Comparison of ENCODE assay signal across 10 cellular contexts in genomic region chr19:47132522-47132852, GRCh38. TPM values are rescaled to one million over a fixed set of nuclear protein-coding genes. Genes with fewer than 3 reads are reported as not detected.
DNase-seq lines count a peak whose midpoint lies in the region; ATAC-seq and TF ChIP-seq lines count a peak whose summit lies in the region.
"Had no signal": no experiment of that assay in that cellular context is flagged by ENCODE, and none has a peak within 500 bp of the region (broad histone marks: within the 10 kb centered on the region; RNA-seq: fewer than 3 reads in every experiment).

No MANE protein-coding gene starts in this region.

- peaks cover 7% of the 10 kb centered on the region for H3K27me3 Mint-ChIP-seq in activated naive CD4-positive, alpha-beta T cell treated with anti-CD3 and anti-CD28 coated beads, Interleukin-2, amount 10 ng/mL, durations not matched to agents 7 days and 5 days
- peaks cover 16% of the 10 kb centered on the region for H3K27me3 Mint-ChIP-seq in glutamatergic neuron (ENCODE audit: unreplicated experiment)
- no peaks in the 10 kb centered on the region for H3K27me3 Mint-ChIP-seq in stimulated activated naive CD8-positive, alpha-beta T cell treated with anti-CD3 and anti-CD28 coated beads, Interleukin-15, amount 100 ng/mL, for 72 hours

- H3K36me3 ChIP-seq in SU-DHL-6 (ENCODE audit: low read length) = no peaks in the 10 kb centered on the region
- H3K36me3 ChIP-seq: right lobe of liver had no signal

- H2AFZ ChIP-seq in SU-DHL-6 (ENCODE audit: low read depth, low read length, severe bottlenecking) = no peak overlapping the region

- H3K4me3 ChIP-seq in SU-DHL-6 (ENCODE audit: insufficient read depth, low read length, poor library complexity, severe bottlenecking) = peak overlapping the region; percentile 98

- TF ChIP-seq CTCF in SU-DHL-6 (IDR thresholded peaks at IDR 0.05; ENCODE audit: insufficient read depth, low read length, poor library complexity, severe bottlenecking) = no peak
- TF ChIP-seq CTCF in glutamatergic neuron (IDR thresholded peaks at IDR 0.05; ENCODE audit: partially characterized antibody, unreplicated experiment) = no peak

- no peaks in the 10 kb centered on the region for H3F3A ChIP-seq in SU-DHL-6 (ENCODE audit: insufficient read depth)

- peak overlapping the region; percentile 63 for H3K4me2 ChIP-seq in SU-DHL-6 (ENCODE audit: low read depth, low read length, poor library complexity, severe bottlenecking)

- H3K27ac Mint-ChIP-seq in activated naive CD4-positive, alpha-beta T cell treated with anti-CD3 and anti-CD28 coated beads, Interleukin-2, amount 10 ng/mL, durations not matched to agents 7 days and 5 days = peak overlapping the region; percentile 60
- no peak overlapping the region for H3K27ac Mint-ChIP-seq in glutamatergic neuron (ENCODE audit: unreplicated experiment)
- H3K27ac Mint-ChIP-seq in stimulated activated naive CD8-positive, alpha-beta T cell treated with anti-CD3 and anti-CD28 coated beads, Interleukin-15, amount 100 ng/mL, for 72 hours = peak overlapping the region in 1 of 2 donors; percentile 87

- no peak overlapping the region for H3K27ac ChIP-seq in SU-DHL-6 (ENCODE audit: low read depth, low read length)
- H3K27ac ChIP-seq: right lobe of liver had no signal

- peaks cover 68% of the 10 kb centered on the region for H3K79me2 ChIP-seq in SU-DHL-6 (ENCODE audit: insufficient read depth, low read length)

- peak overlapping the region; percentile 98 for H3K4me3 Mint-ChIP-seq in activated naive CD4-positive, alpha-beta T cell treated with anti-CD3 and anti-CD28 coated beads, Interleukin-2, amount 10 ng/mL, durations not matched to agents 7 days and 5 days
- peak overlapping the region; percentile 100 for H3K4me3 Mint-ChIP-seq in glutamatergic neuron (ENCODE audit: unreplicated experiment)
- peak overlapping the region; percentile 99 to 100 for H3K4me3 Mint-ChIP-seq in stimulated activated naive CD8-positive, alpha-beta T cell treated with anti-CD3 and anti-CD28 coated beads, Interleukin-15, amount 100 ng/mL, for 72 hours

- H3K9ac ChIP-seq in SU-DHL-6 (ENCODE audit: low read length) = peak overlapping the region; percentile 99

- no peaks in the 10 kb centered on the region; the same call in 1 of the 2 replicates for H3K9me3 ChIP-seq in SU-DHL-6 (ENCODE audit: insufficient read depth, low read length)
- H3K9me3 ChIP-seq: right lobe of liver had no signal

- H3K9me2 ChIP-seq in SU-DHL-6 (replicated peaks; ENCODE audit: insufficient read depth, low read length) = no peaks in the 10 kb centered on the region

- peaks cover 45% of the 10 kb centered on the region for H3K36me3 Mint-ChIP-seq in activated naive CD4-positive, alpha-beta T cell treated with anti-CD3 and anti-CD28 coated beads, Interleukin-2, amount 10 ng/mL, durations not matched to agents 7 days and 5 days
- peaks cover 4% of the 10 kb centered on the region for H3K36me3 Mint-ChIP-seq in glutamatergic neuron (ENCODE audit: unreplicated experiment)

- H3K27me3 ChIP-seq in SU-DHL-6 (ENCODE audit: low read length) = no peaks in the 10 kb centered on the region
- H3K27me3 ChIP-seq: right lobe of liver had no signal

- peaks cover 3% of the 10 kb centered on the region for H3K9me3 Mint-ChIP-seq in activated naive CD4-positive, alpha-beta T cell treated with anti-CD3 and anti-CD28 coated beads, Interleukin-2, amount 10 ng/mL, durations not matched to agents 7 days and 5 days
- H3K9me3 Mint-ChIP-seq in glutamatergic neuron (ENCODE audit: unreplicated experiment) = peaks cover 10% of the 10 kb centered on the region
- peaks cover 4 to 9% of the 10 kb centered on the region in 2 donors for H3K9me3 Mint-ChIP-seq in stimulated activated naive CD8-positive, alpha-beta T cell treated with anti-CD3 and anti-CD28 coated beads, Interleukin-15, amount 100 ng/mL, for 72 hours

- H3K4me1 Mint-ChIP-seq in activated naive CD4-positive, alpha-beta T cell treated with anti-CD3 and anti-CD28 coated beads, Interleukin-2, amount 10 ng/mL, durations not matched to agents 7 days and 5 days = peaks cover 62% of the 10 kb centered on the region
- peaks cover 11% of the 10 kb centered on the region for H3K4me1 Mint-ChIP-seq in glutamatergic neuron (ENCODE audit: low read depth, unreplicated experiment)
- H3K4me1 Mint-ChIP-seq in stimulated activated naive CD8-positive, alpha-beta T cell treated with anti-CD3 and anti-CD28 coated beads, Interleukin-15, amount 100 ng/mL, for 72 hours = peaks cover 71% of the 10 kb centered on the region

- no peak for DNase-seq in activated naive CD4-positive, alpha-beta T cell treated with anti-CD3 and anti-CD28 coated beads, Interleukin-2, amount 10 ng/mL, durations not matched to agents 7 days and 5 days
- no peak for DNase-seq in activated naive CD4-positive, alpha-beta T cell (lab: John Stamatoyannopoulos, UW)
- DNase-seq in glutamatergic neuron (no peak), NCI-H526 (lab: John Stamatoyannopoulos, UW) (no peak), GM03348 (ENCODE audit: low spot score) (no peak), anterior cingulate cortex (lab: John Stamatoyannopoulos, UW) (no peak)
- no peak for DNase-seq in stimulated activated naive CD8-positive, alpha-beta T cell treated with anti-CD3 and anti-CD28 coated beads, Interleukin-15, amount 100 ng/mL, for 72 hours
- DNase-seq: kidney had no signal

- H4K20me1 ChIP-seq in SU-DHL-6 (ENCODE audit: low read depth, low read length) = peaks cover 4% of the 10 kb centered on the region; the same call in 1 of the 2 replicates

- CTCF ChIA-PET in activated naive CD4-positive, alpha-beta T cell treated with anti-CD3 and anti-CD28 coated beads, Interleukin-2, amount 10 ng/mL, durations not matched to agents 7 days and 5 days (lab: Charles Lee) = interaction anchor here (0.6 to 3.2 kb wide), 11 partner anchors 11 to 120 kb away, joined by 3 to 17 read pairs (median 5); no protein-coding TSS in a partner anchor

- ATAC-seq in stimulated activated naive CD8-positive, alpha-beta T cell treated with anti-CD3 and anti-CD28 coated beads, Interleukin-15, amount 100 ng/mL, for 72 hours = no peak
- ATAC-seq: right lobe of liver had no signal

RNA-seq across cellular contexts. Expression of gene SAE1, which starts 1.9 kb away (rescaled TPM):
- total RNA-seq in glutamatergic neuron (ENCODE audit: unreplicated experiment) = 79.9 TPM

RNA-seq across cellular contexts. Expression of gene ZC3H4, which starts 18.9 kb away (rescaled TPM):
- total RNA-seq in glutamatergic neuron (ENCODE audit: unreplicated experiment) = 50.3 TPM
